Comparison of ENCODE assay signal across 13 cellular contexts in the genomic region with DNA sequence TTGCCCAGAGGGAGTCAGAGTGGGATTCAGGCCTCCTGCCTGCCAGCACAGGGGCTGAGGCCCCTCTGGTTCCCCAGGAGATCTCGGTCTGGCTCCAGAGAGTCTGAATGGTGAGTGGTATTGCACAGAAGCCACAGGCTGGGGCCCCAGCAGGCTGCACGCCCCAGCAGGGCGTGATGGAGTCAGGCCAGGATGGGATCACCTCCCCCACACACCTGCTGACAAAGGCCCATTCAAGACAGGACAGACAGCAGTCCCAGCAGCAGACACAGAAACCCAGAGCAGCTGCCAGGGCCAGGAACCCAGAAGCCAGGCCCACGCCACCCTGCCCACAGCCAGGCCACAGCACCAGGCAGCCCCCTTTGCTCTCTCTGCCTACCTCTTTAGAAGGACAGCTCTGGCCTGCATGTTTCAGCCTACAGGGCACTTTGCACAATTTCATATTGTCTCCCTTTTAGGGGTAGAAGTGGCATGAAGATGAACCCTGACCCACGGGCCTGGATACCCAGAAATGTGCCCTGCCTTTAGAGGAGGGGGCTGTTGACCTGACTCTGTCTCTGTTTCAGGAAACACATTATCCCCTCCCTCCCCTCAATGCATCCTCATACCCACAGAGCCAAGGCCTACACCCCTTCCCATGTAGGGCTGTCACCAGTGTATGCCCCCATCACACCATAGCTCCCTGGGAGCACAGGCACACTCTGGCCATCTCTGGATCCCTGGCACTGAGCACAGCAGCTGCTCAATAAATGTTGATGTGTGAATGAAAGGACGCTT. TPM values are rescaled to one million over a fixed set of nuclear protein-coding genes. Genes with fewer than 3 reads are reported as not detected.
DNase-seq lines count a peak whose midpoint lies in the region; ATAC-seq lines count a peak whose summit lies in the region.
"Had no signal": no experiment of that assay in that cellular context is flagged by ENCODE, and none has a peak within 500 bp of the region (broad histone marks: within the 10 kb centered on the region; RNA-seq: fewer than 3 reads in every experiment).

No MANE protein-coding gene starts in this region.

- H3K27me3 Mint-ChIP-seq in activated T-cell treated with anti-CD3 and anti-CD28 coated beads, Interleukin-2, amount 50 U/mL, for 24 hours = peaks cover 32% of the 10 kb centered on the region

- DNase-seq in DMS79 (lab: John Stamatoyannopoulos, UW) (peak; percentile 92), NCI-H146 (lab: John Stamatoyannopoulos, UW) (peak; percentile 79), posterior vena cava (ENCODE audit: low spot score) (peak; percentile 76), T-helper 2 cell (no peak)
- no peak for DNase-seq in activated T-cell treated with anti-CD3 and anti-CD28 coated beads, Interleukin-2, amount 50 U/mL, for 24 hours
- DNase-seq: activated CD4-positive, alpha-beta T cell treated with anti-CD3 and anti-CD28 coated beads for 36 hours; MV-4-11 had no signal

- intact Hi-C loops in posterior vena cava (cut with DNase I) = no loop called here

- no peak for ATAC-seq in GM18870 (IDR thresholded peaks at IDR 0.05; ENCODE audit: unreplicated experiment)
- ATAC-seq in HG03025 (IDR thresholded peaks at IDR 0.05; ENCODE audit: low FRiP score, unreplicated experiment) = no peak
- ATAC-seq: activated CD4-positive, alpha-beta T cell treated with anti-CD3 and anti-CD28 coated beads for 36 hours; left lobe of liver had no signal

- no peak overlapping the region for H3K27ac Mint-ChIP-seq in activated T-cell treated with anti-CD3 and anti-CD28 coated beads, Interleukin-2, amount 50 U/mL, for 24 hours
- H3K27ac Mint-ChIP-seq: activated CD4-positive, alpha-beta T cell treated with anti-CD3 and anti-CD28 coated beads for 36 hours had no signal

- no peaks in the 10 kb centered on the region for H3K9me3 Mint-ChIP-seq in activated T-cell treated with anti-CD3 and anti-CD28 coated beads, Interleukin-2, amount 50 U/mL, for 24 hours

- no peaks in the 10 kb centered on the region for H3K36me3 Mint-ChIP-seq in activated T-cell treated with anti-CD3 and anti-CD28 coated beads, Interleukin-2, amount 50 U/mL, for 24 hours (ENCODE audit: low read depth)

- no peak overlapping the region for H3K4me3 Mint-ChIP-seq in activated T-cell treated with anti-CD3 and anti-CD28 coated beads, Interleukin-2, amount 50 U/mL, for 24 hours
- H3K4me3 Mint-ChIP-seq: activated CD4-positive, alpha-beta T cell treated with anti-CD3 and anti-CD28 coated beads for 36 hours had no signal

- H3K4me1 Mint-ChIP-seq in activated T-cell treated with anti-CD3 and anti-CD28 coated beads, Interleukin-2, amount 50 U/mL, for 24 hours (ENCODE audit: low read depth) = peaks cover 17% of the 10 kb centered on the region

- peak overlapping the region; percentile 89 for H3K27ac ChIP-seq in cingulate gyrus (ENCODE audit: low read depth, low read length)
- H3K27ac ChIP-seq: SJSA1 had no signal

RNA-seq across cellular contexts. Expression of gene FXYD6, which starts 6.1 kb away (rescaled TPM):
- total RNA-seq in posterior vena cava = 100 to 1,000 TPM in 1 of 2 donors, 10 to 100 TPM in 1; 62.8 to 107 TPM

RNA-seq across cellular contexts. Expression of gene FXYD2, which starts 45.8 kb away (rescaled TPM):
- 1 to 10 TPM; 3.6 to 4.5 TPM for total RNA-seq in posterior vena cava
- total RNA-seq: SJSA1 had no signal

RNA-seq across cellular contexts. Expression of gene TMPRSS13, which starts 58.8 kb away (rescaled TPM):
- under 1 TPM; 0.24 to 0.37 TPM for total RNA-seq in posterior vena cava
- total RNA-seq: SJSA1, skeletal muscle tissue had no signal

Comparison
In these comparisons a context has a peak if more than half of its experiments do, and no peak if none do; other contexts are left out.
1. DNase-seq: peak in DMS79 (single experiment), NCI-H146 (single experiment) and posterior vena cava (single experiment); none in activated T-cell treated with anti-CD3 and anti-CD28 coated beads, Interleukin-2, amount 50 U/mL, for 24 hours (single experiment) and T-helper 2 cell (0 of 5).